In genomic region chr7:80286611-80287010, GRCh38 we compare ENCODE assay signal across 22 cellular contexts.
A peak's percentile ranks its signal among the peaks of the same experiment; 100 is the strongest.
DNase-seq lines count a peak whose midpoint lies in the region; ATAC-seq, FAIRE-seq and TF ChIP-seq lines count a peak whose summit lies in the region.
"Had no signal": no experiment of that assay in that cellular context is flagged by ENCODE, and none has a peak within 500 bp of the region (broad histone marks: within the 10 kb centered on the region; RNA-seq: fewer than 3 reads in every experiment).

No MANE protein-coding gene starts in this region.

- intact Hi-C loops in HCT116 (cut with micrococcal nuclease) = loop anchor here (5.0 kb wide), 1 partner anchor 224 kb away; no protein-coding TSS in a partner anchor
- intact Hi-C loops in K562 (cut with micrococcal nuclease) = no loop called here
- intact Hi-C loops in kidney (cut with DNase I) = no loop called here

- no peak overlapping the region for H3K4me3 ChIP-seq in A549
- no peak overlapping the region for H3K4me3 ChIP-seq in HCT116 (replicated peaks in 1 of 2; ENCODE audit: low read depth in 1 of 2, low read length in 2 of 2)
- no peak overlapping the region for H3K4me3 ChIP-seq in K562
- H3K4me3 ChIP-seq in kidney (ENCODE audit: low read length in 2 of 2) = no peak overlapping the region
- no peak overlapping the region for H3K4me3 ChIP-seq in right atrium auricular region
- H3K4me3 ChIP-seq: BLaER1 treated with 17β-estradiol and CSF1 and Interleukin-3, amounts not matched to agents 10 nM and 100 nM had no signal

- TF ChIP-seq CTCF in A549 (IDR thresholded peaks at IDR 0.05) = no peak
- no peak for TF ChIP-seq CTCF in HCT116 (IDR thresholded peaks at IDR 0.05 in 2 of 3, conservative IDR thresholded peaks at IDR 0.05 in 1 of 3; ENCODE audit: borderline replicate concordance in 1 of 3, insufficient read depth in 1 of 3, low read depth in 2 of 3, low read length in 2 of 3)
- TF ChIP-seq CTCF in K562 (IDR thresholded peaks at IDR 0.05 in 2 of 3, conservative IDR thresholded peaks at IDR 0.05 in 1 of 3; ENCODE audit: insufficient read depth in 2 of 3, low read depth in 1 of 3, low read length in 3 of 3) = no peak
- no peak for TF ChIP-seq CTCF in kidney (IDR thresholded peaks at IDR 0.05; ENCODE audit: borderline replicate concordance, extremely low read depth, insufficient read depth)
- TF ChIP-seq CTCF in right atrium auricular region (IDR thresholded peaks at IDR 0.05) = no peak

- no peaks in the 10 kb centered on the region for H3K79me2 ChIP-seq in HCT116 (ENCODE audit: insufficient read depth, low read length)
- H3K79me2 ChIP-seq in K562 (ENCODE audit: control insufficient read depth, insufficient read depth, low read length) = no peaks in the 10 kb centered on the region

- no peaks in the 10 kb centered on the region for H4K20me1 ChIP-seq in HCT116 (ENCODE audit: insufficient read depth)
- H4K20me1 ChIP-seq in K562 (replicated peaks; ENCODE audit: control insufficient read depth, insufficient read depth, low read length) = no peaks in the 10 kb centered on the region
- H4K20me1 ChIP-seq: BLaER1 treated with 17β-estradiol and CSF1 and Interleukin-3, amounts not matched to agents 10 nM and 100 nM had no signal

- CTCF ChIA-PET in A549 (lab: Yijun Ruan, JAX) = no interaction called here
- CTCF ChIA-PET in HCT116 (lab: Charles Lee) = no interaction called here
- CTCF ChIA-PET in K562 (lab: Yijun Ruan, JAX; ENCODE audit: low intra/inter-chr PET ratio) = no interaction called here

- RAD21 ChIA-PET in HCT116 (lab: Charles Lee; ENCODE audit: low non-redundant PET in 1 of 2, low total read pairs in 2 of 2, uncharacterized antibody in 2 of 2, unreplicated experiment in 2 of 2) = no interaction called here

- ATAC-seq in A549 (no peak), HCT116 (no peak), K562 (no peak), HG02798 (IDR thresholded peaks at IDR 0.05; ENCODE audit: poor library complexity, unreplicated experiment) (no peak)
- ATAC-seq: CD8-positive, alpha-beta T cell had no signal

- no peak overlapping the region for H3K9ac ChIP-seq in HCT116 (ENCODE audit: low read length)
- no peak overlapping the region for H3K9ac ChIP-seq in K562 (ENCODE audit: insufficient read depth in 1 of 2, low read depth in 2 of 2, low read length in 2 of 2)
- H3K9ac ChIP-seq in kidney (ENCODE audit: low read length in 2 of 2) = no peak overlapping the region
- H3K9ac ChIP-seq: BLaER1 treated with 17β-estradiol and CSF1 and Interleukin-3, amounts not matched to agents 10 nM and 100 nM had no signal

- in situ Hi-C loops in K562 (cut with MboI) = no loop called here

- no peak for DNase-seq in A549 (ENCODE audit: low read depth in 1 of 2, low spot score in 1 of 2)
- no peak for DNase-seq in HCT116 (ENCODE audit: low read depth, low spot score)
- no peak for DNase-seq in K562 (ENCODE audit: extremely low read depth in 1 of 4, low spot score in 3 of 4)
- no peak for DNase-seq in kidney
- DNase-seq in NCI-H1105 (lab: John Stamatoyannopoulos, UW) = no peak
- no peak for DNase-seq in right atrium auricular region (ENCODE audit: low spot score)
- DNase-seq in NCI-H446 (lab: John Stamatoyannopoulos, UW) = no peak
- DNase-seq: 8988T; AML-193; Caco-2; Calu3; CD4-positive, alpha-beta T cell; CD8-positive, alpha-beta T cell; DMS79 treated with DMSO at 0.1 percent for 48 hours; GF-D8 had no signal

- TF ChIP-seq RAD21 in A549 (conservative IDR thresholded peaks at IDR 0.05 in 1 of 2, IDR thresholded peaks at IDR 0.05 in 1 of 2) (no peak), HCT116 (IDR thresholded peaks at IDR 0.05; ENCODE audit: low read depth) (no peak), K562 (CRISPR knock-in tag; conservative IDR thresholded peaks at IDR 0.05 in 1 of 2, IDR thresholded peaks at IDR 0.05 in 1 of 2) (no peak)

- H3K27ac ChIP-seq in A549 (no peak overlapping the region), HCT116 (ENCODE audit: low read depth, low read length) (no peak overlapping the region), K562 (ENCODE audit: extremely low read depth, low read depth, low read length) (no peak overlapping the region), kidney (ENCODE audit: low read depth in 2 of 2, low read length in 2 of 2) (no peak overlapping the region), right atrium auricular region (no peak overlapping the region)
- H3K27ac ChIP-seq: BLaER1 treated with 17β-estradiol and CSF1 and Interleukin-3, amounts not matched to agents 10 nM and 100 nM; C4-2B had no signal

- FAIRE-seq in A549 (lab: Jason Lieb, UNC) (no peak), K562 (lab: Jason Lieb, UNC) (no peak), kidney (lab: Jason Lieb, UNC) (peak; percentile 54)
- FAIRE-seq: A204.1, D721Med, GM12891, GM19239 had no signal

- H3K4me2 ChIP-seq in A549 (no peak overlapping the region), HCT116 (ENCODE audit: low read length) (no peak overlapping the region), K562 (ENCODE audit: insufficient read depth, low read length) (no peak overlapping the region)
- H3K4me2 ChIP-seq: BLaER1 treated with 17β-estradiol and CSF1 and Interleukin-3, amounts not matched to agents 10 nM and 100 nM had no signal

- H3K36me3 ChIP-seq in HCT116 (ENCODE audit: control insufficient read depth in 1 of 2, insufficient read depth in 2 of 2, low read length in 2 of 2) (peaks cover 0 to 13% of the 10 kb centered on the region in 2 experiments; a peak in 1 of 4 replicates), K562 (ENCODE audit: control insufficient read depth, insufficient read depth, low read length) (no peaks in the 10 kb centered on the region), kidney (ENCODE audit: control insufficient read depth in 1 of 2, insufficient read depth in 2 of 2, low read length in 2 of 2) (no peaks in the 10 kb centered on the region), right atrium auricular region (no peaks in the 10 kb centered on the region)
- H3K36me3 ChIP-seq: BLaER1 treated with 17β-estradiol and CSF1 and Interleukin-3, amounts not matched to agents 10 nM and 100 nM had no signal

- H2AFZ ChIP-seq in HCT116 (ENCODE audit: low read depth, low read length, poor library complexity, severe bottlenecking) (peak overlapping the region; percentile 7), K562 (ENCODE audit: low read depth, low read length) (no peak overlapping the region)

- BruUV-seq in HCT116 (replicated peaks; lab: Mats Ljungman, UMichigan) (no TSS peak), K562 (replicated peaks; lab: Mats Ljungman, UMichigan) (no TSS peak)

- H3K9me2 ChIP-seq in HCT116 (ENCODE audit: insufficient read depth) = no peaks in the 10 kb centered on the region; the same call in 1 of the 2 replicates

- no peaks in the 10 kb centered on the region for H3K9me1 ChIP-seq in K562 (ENCODE audit: control insufficient read depth, insufficient read depth, low read length)

- H3K9me3 ChIP-seq in A549 (no peaks in the 10 kb centered on the region), HCT116 (ENCODE audit: control insufficient read depth in 1 of 2, insufficient read depth in 1 of 2, low read depth in 1 of 2, low read length in 2 of 2) (0 out of 4 replicates have a peak, but pooled peaks cover 0 to 4% of the 10 kb centered on the region in 2 experiments), K562 (replicated peaks; ENCODE audit: control insufficient read depth, insufficient read depth, low read depth, low read length) (no peaks in the 10 kb centered on the region; the same call in 1 of the 2 replicates), kidney (ENCODE audit: control insufficient read depth in 1 of 2, low read length in 2 of 2) (no peaks in the 10 kb centered on the region), right atrium auricular region (no peaks in the 10 kb centered on the region)
- H3K9me3 ChIP-seq: Caco-2 had no signal

- 91% methylated on average over 2 of the region's 2 CpGs for whole genome bisulfite sequencing in A549 (ENCODE audit: missing lambda C conversion rate)
- 0% methylated on average over 2 of the region's 2 CpGs for WGBS in K562 (ENCODE audit: insufficient coverage, low coverage, missing lambda C conversion rate)

- POLR2A ChIA-PET in A549 (lab: Yijun Ruan, JAX) (no interaction called here), HCT116 (lab: Charles Lee) (no interaction called here), K562 (lab: Yijun Ruan, JAX) (no interaction called here)

- H3K4me1 ChIP-seq in A549 (peaks cover 18% of the 10 kb centered on the region), HCT116 (ENCODE audit: control insufficient read depth in 1 of 2, insufficient read depth in 2 of 2, low read length in 2 of 2) (peaks cover 30 to 45% of the 10 kb centered on the region in 2 experiments; a peak in 3 of 4 replicates), K562 (replicated peaks in 1 of 2; ENCODE audit: control insufficient read depth in 2 of 2, insufficient read depth in 2 of 2, low read length in 2 of 2) (no peaks in the 10 kb centered on the region), kidney (ENCODE audit: control insufficient read depth in 1 of 2, insufficient read depth in 1 of 2, low read depth in 1 of 2, low read length in 2 of 2) (no peaks in the 10 kb centered on the region), right atrium auricular region (no peaks in the 10 kb centered on the region)
- H3K4me1 ChIP-seq: Caco-2 had no signal

- TF ChIP-seq EP300 in A549 (IDR thresholded peaks at IDR 0.05) (no peak), K562 (IDR thresholded peaks at IDR 0.05; ENCODE audit: low read length) (no peak)

- TF ChIP-seq POLR2A in A549 (IDR thresholded peaks at IDR 0.05; ENCODE audit: low read length) (no peak), HCT116 (IDR thresholded peaks at IDR 0.05; ENCODE audit: borderline replicate concordance, extremely low read depth, insufficient read depth, insufficient read length) (no peak), K562 (conservative IDR thresholded peaks at IDR 0.05) (no peak)

- H3K27me3 ChIP-seq in HCT116 (ENCODE audit: insufficient read depth, low read length) (no peaks in the 10 kb centered on the region), K562 (ENCODE audit: control insufficient read depth in 2 of 2, insufficient read depth in 2 of 2, low read length in 2 of 2) (no peaks in the 10 kb centered on the region), right atrium auricular region (no peaks in the 10 kb centered on the region)
- H3K27me3 ChIP-seq: BLaER1 treated with 17β-estradiol and CSF1 and Interleukin-3, amounts not matched to agents 10 nM and 100 nM had no signal

TF ChIP-seq in A549, 52 proteins besides CTCF, POLR2A, EP300 and RAD21:
- peak; percentile 48 for TF ChIP-seq MAFK (IDR thresholded peaks at IDR 0.05; ENCODE audit: partially characterized antibody)
- TF ChIP-seq HDAC2 (IDR thresholded peaks at IDR 0.05) = no peak
- TF ChIP-seq GATA3 (IDR thresholded peaks at IDR 0.05; ENCODE audit: borderline replicate concordance) = no peak

TF ChIP-seq in HCT116, 20 proteins besides CTCF, POLR2A, EP300 and RAD21 (continues in another document):
- no peak for TF ChIP-seq FOSL1 (IDR thresholded peaks at IDR 0.05; ENCODE audit: low read depth)
- no peak for TF ChIP-seq SIN3A (IDR thresholded peaks at IDR 0.05; ENCODE audit: low read depth)

Comparison
In these comparisons a context has a peak if more than half of its experiments do, and no peak if none do; other contexts are left out.
1. Of the 35 proteins assayed by ChIP-seq in both K562 and A549: peak only in K562: none; only in A549: MAFK; in both: none; in neither: 34.